1 cellular context compared by ENCODE assay signal in the genomic region with DNA sequence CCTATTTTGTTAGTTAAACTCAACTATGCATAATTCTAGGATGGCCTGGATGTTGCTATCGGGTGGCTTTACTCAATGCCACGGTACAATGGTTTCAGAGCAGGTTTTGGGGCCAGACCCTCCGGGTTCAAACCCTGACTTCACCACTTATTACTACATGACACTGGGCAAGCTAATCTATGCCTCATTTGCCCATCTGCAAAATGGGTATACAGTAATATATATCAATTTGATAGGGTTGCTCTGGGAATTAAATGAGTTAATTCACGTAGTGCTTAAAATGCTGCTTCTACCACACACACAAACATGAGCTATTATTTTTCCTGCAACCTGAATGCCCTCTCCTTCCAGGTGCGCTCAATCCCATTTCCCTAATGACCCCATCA.
TF ChIP-seq lines count a peak whose summit lies in the region.

No MANE protein-coding gene starts in this region.

TF ChIP-seq in H1, 55 proteins besides CTCF, POLR2A, EP300 and RAD21:
- no peak for TF ChIP-seq CHD1 (IDR thresholded peaks at IDR 0.05; ENCODE audit: low read depth, low read length)
